Comparison of ENCODE assay signal across 25 cellular contexts in the genomic region with DNA sequence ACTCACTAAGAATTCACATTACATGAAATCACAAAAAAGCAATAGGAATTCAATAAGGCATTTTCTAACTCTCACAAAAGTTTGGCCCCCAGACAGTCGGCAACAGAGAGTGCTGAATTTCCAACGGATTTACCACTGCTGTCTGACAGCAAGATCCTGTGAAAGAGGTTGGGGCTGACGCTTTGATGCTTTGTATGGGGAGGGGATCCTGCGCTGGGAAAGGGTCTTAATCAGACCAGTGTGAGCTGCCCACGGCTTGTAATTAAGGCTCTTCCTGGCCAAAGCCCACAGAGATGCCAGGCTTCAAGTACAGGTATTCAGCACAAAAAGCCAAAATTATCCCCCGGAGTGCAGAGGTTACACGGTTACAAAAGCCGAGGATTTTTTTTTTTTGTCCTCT.
"Had no signal": no experiment of that assay in that cellular context is flagged by ENCODE, and none has a peak within 500 bp of the region (broad histone marks: within the 10 kb centered on the region; RNA-seq: fewer than 3 reads in every experiment).

No MANE protein-coding gene starts in this region.

- H3K4me1 Mint-ChIP-seq: activated CD4-positive, alpha-beta T cell treated with anti-CD3 and anti-CD28 coated beads for 36 hours; naive thymus-derived CD4-positive, alpha-beta T cell had no signal

- H3K27ac Mint-ChIP-seq: activated B cell treated with CpG ODN at 0.5 μM for 24 hours; activated CD4-positive, alpha-beta T cell treated with anti-CD3 and anti-CD28 coated beads for 36 hours; activated naive CD4-positive, alpha-beta T cell treated with anti-CD3 and anti-CD28 coated beads for 36 hours; dendritic cell treated with granulocyte-macrophage colony-stimulating factor and Interleukin-4, amounts not matched to agents 40 ng/mL and 50 ng/mL, for 4 days; naive thymus-derived CD4-positive, alpha-beta T cell; stimulated activated memory B cell treated with anti-CD40 and anti-IgM and Interleukin-4, amounts not matched to agents 10 μg/mL and 1 μg/mL and 100 μg/mL, for 72 hours; type B pancreatic cell had no signal

- H3K4me3 Mint-ChIP-seq: activated B cell treated with CpG ODN at 0.5 μM for 24 hours; activated CD4-positive, alpha-beta T cell treated with anti-CD3 and anti-CD28 coated beads for 36 hours; activated naive CD4-positive, alpha-beta T cell treated with anti-CD3 and anti-CD28 coated beads for 36 hours; dendritic cell treated with granulocyte-macrophage colony-stimulating factor and Interleukin-4, amounts not matched to agents 40 ng/mL and 50 ng/mL, for 4 days; naive thymus-derived CD4-positive, alpha-beta T cell; stimulated activated memory B cell treated with anti-CD40 and anti-IgM and Interleukin-4, amounts not matched to agents 10 μg/mL and 1 μg/mL and 100 μg/mL, for 72 hours; type B pancreatic cell had no signal

- H3K79me2 ChIP-seq: hepatocyte had no signal

- H3K4me1 ChIP-seq: body of pancreas, right atrium auricular region, testis had no signal

- H3K36me3 ChIP-seq: neutrophil, ovary, right atrium auricular region, vagina had no signal

- H3K9me3 Mint-ChIP-seq: activated B cell treated with CpG ODN at 0.5 μM for 24 hours; activated naive CD4-positive, alpha-beta T cell treated with anti-CD3 and anti-CD28 coated beads for 36 hours; dendritic cell treated with granulocyte-macrophage colony-stimulating factor and Interleukin-4, amounts not matched to agents 40 ng/mL and 50 ng/mL, for 4 days; naive thymus-derived CD4-positive, alpha-beta T cell; stimulated activated memory B cell treated with anti-CD40 and anti-IgM and Interleukin-4, amounts not matched to agents 10 μg/mL and 1 μg/mL and 100 μg/mL, for 72 hours; type B pancreatic cell had no signal

- H3K27ac ChIP-seq: body of pancreas, hepatocyte, neutrophil, psoas muscle, right atrium auricular region, skin epidermis, testis, vagina had no signal

- ATAC-seq: activated CD4-positive, alpha-beta T cell treated with anti-CD3 and anti-CD28 coated beads for 36 hours; body of pancreas; naive thymus-derived CD4-positive, alpha-beta T cell; psoas muscle; stimulated activated memory B cell treated with anti-CD40 and anti-IgM and Interleukin-4, amounts not matched to agents 10 μg/mL and 1 μg/mL and 100 μg/mL, for 72 hours had no signal

- H3K27me3 ChIP-seq: body of pancreas, hepatocyte, neutrophil, ovary, right atrium auricular region, testis, vagina had no signal

- H3K36me3 Mint-ChIP-seq: naive thymus-derived CD4-positive, alpha-beta T cell; type B pancreatic cell had no signal

- H3K27me3 Mint-ChIP-seq: activated B cell treated with CpG ODN at 0.5 μM for 24 hours; stimulated activated memory B cell treated with anti-CD40 and anti-IgM and Interleukin-4, amounts not matched to agents 10 μg/mL and 1 μg/mL and 100 μg/mL, for 72 hours; type B pancreatic cell had no signal

- H3K9me3 ChIP-seq: body of pancreas, neutrophil, ovary, psoas muscle, right atrium auricular region, testis, vagina had no signal

- DNase-seq: activated B cell treated with CpG ODN at 0.5 μM for 24 hours; activated CD4-positive, alpha-beta T cell treated with anti-CD3 and anti-CD28 coated beads for 36 hours; activated CD4-positive, alpha-beta T cell treated with anti-CD3 and anti-CD28 coated beads, Interleukin-2, amount 50 U/mL, for 4 hours; activated CD8-positive, alpha-beta memory T cell treated with anti-CD3 and anti-CD28 coated beads, Interleukin-2, amount 50 U/mL, for 48 hours; activated naive CD4-positive, alpha-beta T cell treated with anti-CD3 and anti-CD28 coated beads for 36 hours; activated T-cell treated with anti-CD3 and anti-CD28 coated beads, Interleukin-2, amount 50 U/mL, for 48 hours; amygdala; body of pancreas; effector memory CD4-positive, alpha-beta T cell; glutamatergic neuron; mesendoderm; naive thymus-derived CD4-positive, alpha-beta T cell; ovary; psoas muscle; stimulated activated CD4-positive, alpha-beta T cell treated with anti-CD3 and anti-CD28 coated beads, Interleukin-15, amount 100 ng/mL, for 24 hours; T-helper 9 cell; testis had no signal

- H3K4me3 ChIP-seq: body of pancreas, hepatocyte, ovary, psoas muscle, right atrium auricular region, skin epidermis, testis, vagina had no signal

- H2AFZ ChIP-seq: hepatocyte had no signal

- H3K4me2 ChIP-seq: hepatocyte had no signal
